ENCODE assay signal across 1 cellular context in genomic region chr13:62524061-62524460, GRCh38.
TF ChIP-seq lines count a peak whose summit lies in the region.

No MANE protein-coding gene starts in this region.

TF ChIP-seq in GM23338, 12 proteins besides CTCF, POLR2A, EP300 and RAD21:
- TF ChIP-seq ZNF462 (CRISPR knock-in tag; IDR thresholded peaks at IDR 0.05) = no peak
- TF ChIP-seq EZH2 (IDR thresholded peaks at IDR 0.05; ENCODE audit: low read depth, unreplicated experiment) = no peak
- TF ChIP-seq EZH2phosphoT487 (IDR thresholded peaks at IDR 0.05; ENCODE audit: unreplicated experiment) = no peak
- no peak for TF ChIP-seq ZNF331 (CRISPR knock-in tag; IDR thresholded peaks at IDR 0.05; ENCODE audit: low read depth)
- no peak for TF ChIP-seq CREB1 (CRISPR knock-in tag; IDR thresholded peaks at IDR 0.05; ENCODE audit: low read depth)
- TF ChIP-seq JUNB (IDR thresholded peaks at IDR 0.05; ENCODE audit: unreplicated experiment) = no peak
- no peak for TF ChIP-seq REST (IDR thresholded peaks at IDR 0.05; ENCODE audit: unreplicated experiment)
- TF ChIP-seq NANOG (IDR thresholded peaks at IDR 0.05; ENCODE audit: borderline replicate concordance) = no peak
- TF ChIP-seq ZNF114 (CRISPR knock-in tag; IDR thresholded peaks at IDR 0.05) = no peak
- TF ChIP-seq STAT1 (IDR thresholded peaks at IDR 0.05; ENCODE audit: unreplicated experiment) = no peak
- no peak for TF ChIP-seq POLR2AphosphoS5 (IDR thresholded peaks at IDR 0.05; ENCODE audit: low read depth)
- TF ChIP-seq ETS1 (IDR thresholded peaks at IDR 0.05) = no peak
